ENCODE assay signal across 7 cellular contexts in genomic region chr11:82775736-82776346, GRCh38. TPM values are rescaled to one million over a fixed set of nuclear protein-coding genes. Genes with fewer than 3 reads are reported as not detected.
DNase-seq lines count a peak whose midpoint lies in the region; ATAC-seq and TF ChIP-seq lines count a peak whose summit lies in the region.

No MANE protein-coding gene starts in this region.

- H3K4me3 ChIP-seq in GM12865 (ENCODE audit: low read depth, low read length) = no peak overlapping the region

- H3K4me1 Mint-ChIP-seq in chondrocyte (ENCODE audit: low read depth) (peaks cover 6% of the 10 kb centered on the region), nephron progenitor cell (no peaks in the 10 kb centered on the region)

- peak; percentile 59 for DNase-seq in GM12865 (ENCODE audit: low read depth)
- DNase-seq in RPMI8226 = peak; percentile 85
- no peak for DNase-seq in chondrocyte (ENCODE audit: low spot score)
- peak; percentile 43 for DNase-seq in nephron progenitor cell
- no peak for DNase-seq in NCI-H1105 treated with DMSO at 0.1 percent for 48 hours (lab: John Stamatoyannopoulos, UW)

- TF ChIP-seq CTCF in GM12865 (IDR thresholded peaks at IDR 0.05; ENCODE audit: insufficient read depth, low read depth, low read length, missing control alignments) (peak; percentile 93), chondrocyte (IDR thresholded peaks at IDR 0.05) (peak; percentile 63), nephron progenitor cell (IDR thresholded peaks at IDR 0.05) (peak; percentile 50)

- H3K4me3 Mint-ChIP-seq in chondrocyte (ENCODE audit: unreplicated experiment) (no peak overlapping the region), nephron progenitor cell (no peak overlapping the region)

- H3K27me3 Mint-ChIP-seq in chondrocyte (ENCODE audit: low read depth) = no peaks in the 10 kb centered on the region
- H3K27me3 Mint-ChIP-seq in nephron progenitor cell (ENCODE audit: low read depth, poor library complexity) = peaks cover 3% of the 10 kb centered on the region

- no peak overlapping the region for H3K27ac Mint-ChIP-seq in chondrocyte (ENCODE audit: unreplicated experiment)
- H3K27ac Mint-ChIP-seq in nephron progenitor cell = no peak overlapping the region

- H3K9me3 Mint-ChIP-seq in chondrocyte (ENCODE audit: low read depth) = peaks cover 31% of the 10 kb centered on the region
- H3K9me3 Mint-ChIP-seq in nephron progenitor cell = peaks cover 19% of the 10 kb centered on the region

- ATAC-seq in GM21390 (IDR thresholded peaks at IDR 0.05; ENCODE audit: unreplicated experiment) (peak; percentile 96), HG03469 (IDR thresholded peaks at IDR 0.05; ENCODE audit: unreplicated experiment) (peak; percentile 94)

- peaks cover 9% of the 10 kb centered on the region for H3K36me3 Mint-ChIP-seq in chondrocyte (ENCODE audit: low read depth)
- no peaks in the 10 kb centered on the region for H3K36me3 Mint-ChIP-seq in nephron progenitor cell (ENCODE audit: low read depth)

RNA-seq across cellular contexts. Expression of gene FAM181B, which starts 42.2 kb away (rescaled TPM):
- 0.35 to 0.65 TPM (median 0.46 TPM) in 3 replicates for total RNA-seq in chondrocyte

Comparison
In these comparisons a context has a peak if more than half of its experiments do, and no peak if none do; other contexts are left out.
1. DNase-seq: peak in GM12865 (single experiment), RPMI8226 (single experiment) and nephron progenitor cell (single experiment); none in chondrocyte (single experiment) and NCI-H1105 treated with DMSO at 0.1 percent for 48 hours (single experiment).
2. Peak in every context shown above with its lines, with median percentiles within 50 percentile points of each other: CTCF ChIP-seq.